1 cellular context compared by ENCODE assay signal in genomic region chr12:109223868-109224267, GRCh38.
TF ChIP-seq lines count a peak whose summit lies in the region.

No MANE protein-coding gene starts in this region.

TF ChIP-seq in HEK293, 187 proteins besides CTCF, POLR2A, EP300 and RAD21 (continued from another document):
- TF ChIP-seq BCL6B (tag by site-specific recombination; IDR thresholded peaks at IDR 0.05), result no peak
- no peak for TF ChIP-seq ZNF473 (tag by site-specific recombination; IDR thresholded peaks at IDR 0.05)
- no peak for TF ChIP-seq ZNF362 (tag by site-specific recombination; IDR thresholded peaks at IDR 0.05)
- TF ChIP-seq YY1 (tag by site-specific recombination; IDR thresholded peaks at IDR 0.05), result no peak
